ENCODE assay signal across 1 cellular context in genomic region chr12:73383584-73384229, GRCh38.
TF ChIP-seq lines count a peak whose summit lies in the region.

No MANE protein-coding gene starts in this region.

TF ChIP-seq in HEK293, 187 proteins besides CTCF, POLR2A, EP300 and RAD21 (continued from another document):
- TF ChIP-seq ZNF488 (tag by site-specific recombination; IDR thresholded peaks at IDR 0.05) (no peak), FEZF1 (tag by site-specific recombination; IDR thresholded peaks at IDR 0.05) (peak; percentile 29; the same call in 1 of the 2 replicates), ZNF350 (tag by site-specific recombination; IDR thresholded peaks at IDR 0.05) (no peak), ZNF302 (tag by site-specific recombination; IDR thresholded peaks at IDR 0.05; ENCODE audit: low read depth) (no peak), ZNF354C (tag by site-specific recombination; IDR thresholded peaks at IDR 0.05; ENCODE audit: borderline replicate concordance, low read depth) (no peak), OSR2 (tag by site-specific recombination; IDR thresholded peaks at IDR 0.05) (peak; percentile 67), ZNF555 (tag by site-specific recombination; conservative IDR thresholded peaks at IDR 0.05) (no peak), KLF1 (tag by site-specific recombination; IDR thresholded peaks at IDR 0.05) (no peak), HOXD13 (CRISPR knock-in tag; IDR thresholded peaks at IDR 0.05; ENCODE audit: borderline replicate concordance) (no peak), ZNF174 (tag by site-specific recombination; IDR thresholded peaks at IDR 0.05) (no peak), ZNF629 (tag by site-specific recombination; IDR thresholded peaks at IDR 0.05) (no peak), ZNF280C (tag by site-specific recombination; IDR thresholded peaks at IDR 0.05) (no peak), MEIS1 (CRISPR knock-in tag; IDR thresholded peaks at IDR 0.05; ENCODE audit: borderline replicate concordance) (no peak), BCL6B (tag by site-specific recombination; IDR thresholded peaks at IDR 0.05) (no peak), WT1 (tag by site-specific recombination; IDR thresholded peaks at IDR 0.05) (peak; percentile 83), KLF16 (tag by site-specific recombination; IDR thresholded peaks at IDR 0.05) (no peak), ZSCAN4 (tag by site-specific recombination; IDR thresholded peaks at IDR 0.05) (no peak), PRDM4 (tag by site-specific recombination; IDR thresholded peaks at IDR 0.05) (no peak), ZBTB1 (tag by site-specific recombination; IDR thresholded peaks at IDR 0.05) (no peak), ZNF501 (tag by site-specific recombination; IDR thresholded peaks at IDR 0.05) (no peak), ZNF26 (tag by site-specific recombination; IDR thresholded peaks at IDR 0.05) (no peak), TCF7L2 (IDR thresholded peaks at IDR 0.05; ENCODE audit: borderline replicate concordance, low read depth, low read length) (peak; percentile 81), ZNF571 (tag by site-specific recombination; IDR thresholded peaks at IDR 0.05) (no peak), ZNF747 (tag by site-specific recombination; IDR thresholded peaks at IDR 0.05) (no peak), ZNF692 (tag by site-specific recombination; IDR thresholded peaks at IDR 0.05) (no peak), REST (tag by site-specific recombination; IDR thresholded peaks at IDR 0.05) (no peak), ZNF670 (tag by site-specific recombination; IDR thresholded peaks at IDR 0.05; ENCODE audit: low read depth) (no peak), ZNF707 (tag by site-specific recombination; IDR thresholded peaks at IDR 0.05) (no peak), ZNF223 (tag by site-specific recombination; IDR thresholded peaks at IDR 0.05) (no peak)
TF ChIP-seq in HEK293: peak in this region for 7.
